Comparison of ENCODE assay signal across 8 cellular contexts in the genomic region with DNA sequence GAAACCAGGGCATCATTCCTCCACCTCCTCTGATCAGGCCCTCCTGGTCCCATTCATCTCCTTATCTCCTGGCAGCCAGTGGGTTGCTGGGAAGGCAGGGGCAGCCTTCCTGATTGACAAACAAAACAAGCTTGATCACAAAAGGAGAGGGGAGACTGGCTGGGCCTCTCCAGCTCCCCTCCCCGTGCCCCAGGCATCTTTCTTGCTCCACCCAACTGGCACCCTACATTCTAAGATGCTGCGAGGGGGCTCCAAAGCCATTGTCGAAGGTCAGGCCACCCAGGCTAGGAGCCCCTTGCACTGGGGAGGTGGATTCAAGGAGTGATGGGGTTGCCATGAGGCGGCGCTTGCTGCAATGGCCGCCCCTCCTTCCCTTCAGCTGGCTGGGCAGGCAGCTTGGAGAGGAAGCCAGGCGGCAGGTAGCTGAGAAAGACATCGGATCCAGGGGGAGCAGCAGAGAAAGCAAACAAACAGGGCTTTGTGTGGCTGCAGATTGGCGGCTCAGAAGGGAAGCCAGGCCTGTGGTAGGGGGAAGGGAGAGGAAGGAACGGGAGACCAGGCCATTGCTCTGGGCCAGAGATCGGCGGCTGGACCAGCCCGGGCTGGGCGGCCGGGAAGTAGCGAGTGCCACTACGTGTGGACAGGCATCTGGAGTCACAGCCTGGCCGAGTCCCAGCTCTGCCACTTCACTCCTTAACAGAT. TPM values are rescaled to one million over a fixed set of nuclear protein-coding genes. Genes with fewer than 3 reads are reported as not detected.
DNase-seq lines count a peak whose midpoint lies in the region; ATAC-seq and TF ChIP-seq lines count a peak whose summit lies in the region.

No MANE protein-coding gene starts in this region.

- no peaks in the 10 kb centered on the region; the same call in 1 of the 2 replicates for H3K27me3 Mint-ChIP-seq in HFFc6 (ENCODE audit: insufficient read depth)

- peak overlapping the region; percentile 76 for H3K4me3 Mint-ChIP-seq in HFFc6

- no peak for DNase-seq in AG10803 (ENCODE audit: low read depth)
- DNase-seq in HFFc6: no peak
- DNase-seq in OCI-LY7 (ENCODE audit: low spot score): no peak
- peak; percentile 78 for DNase-seq in coronary artery (ENCODE audit: low spot score)
- peak; percentile 82 for DNase-seq in mesendoderm
- DNase-seq in upper lobe of left lung: peak; percentile 81 to 87
- no peak for DNase-seq in activated gamma-delta T cell (lab: John Stamatoyannopoulos, UW)

- BruUV-seq in OCI-LY7 (replicated peaks; lab: Mats Ljungman, UMichigan): no TSS peak

- no peak overlapping the region for H2BK15ac ChIP-seq in mesendoderm (replicated peaks; ENCODE audit: low read depth)

- H3K27me3 ChIP-seq in mesendoderm (ENCODE audit: insufficient read depth, low read length, poor library complexity): peaks cover 2% of the 10 kb centered on the region
- no peaks in the 10 kb centered on the region for H3K27me3 ChIP-seq in upper lobe of left lung

- H3K4me2 ChIP-seq in OCI-LY7 (ENCODE audit: low read length): peak overlapping the region; percentile 75
- H3K4me2 ChIP-seq in mesendoderm (ENCODE audit: low read length): no peak overlapping the region

- H3K36me3 Mint-ChIP-seq in HFFc6 (ENCODE audit: low read depth): no peaks in the 10 kb centered on the region

- H3K27ac ChIP-seq in OCI-LY7 (ENCODE audit: low read depth, low read length, poor library complexity, severe bottlenecking) (peak overlapping the region; percentile 74), coronary artery (peak overlapping the region; percentile 98), mesendoderm (ENCODE audit: low read depth, low read length) (peak overlapping the region; percentile 62), upper lobe of left lung (peak overlapping the region; percentile 97 to 99 (median 98))

- ATAC-seq in upper lobe of left lung (ENCODE audit: low FRiP score in 2 of 2): peak; percentile 15 to 64
- ATAC-seq in HG02678 (IDR thresholded peaks at IDR 0.05; ENCODE audit: unreplicated experiment): no peak

- H3K4me3 ChIP-seq in AG10803 (ENCODE audit: low read length) (peak overlapping the region; percentile 54), OCI-LY7 (ENCODE audit: low read depth, low read length, poor library complexity, severe bottlenecking) (peak overlapping the region; percentile 79), coronary artery (peak overlapping the region; percentile 80), mesendoderm (ENCODE audit: low read length) (no peak overlapping the region), upper lobe of left lung (peak overlapping the region in 2 of 4 donors; percentile 68 to 76)

- H3K9me3 ChIP-seq in OCI-LY7 (ENCODE audit: low read length) (no peaks in the 10 kb centered on the region), upper lobe of left lung (no peaks in the 10 kb centered on the region)

- H2BK120ac ChIP-seq in mesendoderm (ENCODE audit: low read depth, low read length): no peak overlapping the region

- H3K36me3 ChIP-seq in OCI-LY7 (ENCODE audit: insufficient read depth, low read length) (no peaks in the 10 kb centered on the region), mesendoderm (ENCODE audit: control insufficient read depth, insufficient read depth, low read length) (no peaks in the 10 kb centered on the region), upper lobe of left lung (no peaks in the 10 kb centered on the region)

- 0 out of 2 replicates have a peak, but pooled peaks cover 4% of the 10 kb centered on the region for H4K20me1 ChIP-seq in OCI-LY7 (ENCODE audit: insufficient read depth, low read length)

- TF ChIP-seq EP300 in upper lobe of left lung (IDR thresholded peaks at IDR 0.05): no peak

- no peak overlapping the region for H3K18ac ChIP-seq in mesendoderm (ENCODE audit: low read length)

- H2BK5ac ChIP-seq in mesendoderm (ENCODE audit: low read length): peak overlapping the region; percentile 66

- H3K27ac Mint-ChIP-seq in HFFc6: peak overlapping the region; percentile 98

- no peak overlapping the region for H4K8ac ChIP-seq in mesendoderm (ENCODE audit: low read depth, low read length)

- H3K79me1 ChIP-seq in mesendoderm (ENCODE audit: low read length): peaks cover 3% of the 10 kb centered on the region

- no peaks in the 10 kb centered on the region for H3K9me3 Mint-ChIP-seq in HFFc6

- no peak for TF ChIP-seq POLR2A in upper lobe of left lung (IDR thresholded peaks at IDR 0.05)

- TF ChIP-seq CTCF in AG10803 (conservative IDR thresholded peaks at IDR 0.05; ENCODE audit: low read length) (no peak), HFFc6 (IDR thresholded peaks at IDR 0.05) (no peak), OCI-LY7 (conservative IDR thresholded peaks at IDR 0.05; ENCODE audit: low read length) (no peak), coronary artery (IDR thresholded peaks at IDR 0.05) (no peak), upper lobe of left lung (IDR thresholded peaks at IDR 0.05) (no peak)

- intact Hi-C loops in OCI-LY7 (cut with micrococcal nuclease; ENCODE audit: unreplicated experiment): no loop called here

- no peak overlapping the region for H2AFZ ChIP-seq in OCI-LY7 (ENCODE audit: low read length)

- H3K79me2 ChIP-seq in OCI-LY7 (ENCODE audit: insufficient read depth, low read depth, low read length): peaks cover 74% of the 10 kb centered on the region
- H3K79me2 ChIP-seq in mesendoderm (ENCODE audit: control insufficient read depth, insufficient read depth, low read length): no peaks in the 10 kb centered on the region

- H3K4me1 Mint-ChIP-seq in HFFc6 (ENCODE audit: low read depth): peaks cover 78% of the 10 kb centered on the region

- whole genome bisulfite sequencing in mesendoderm (ENCODE audit: extremely low coverage, insufficient coverage, low lambda C conversion rate): no CpG with 5 or more reads among the region's 18 CpGs
- 12 to 24% methylated on average over 7 to 12 of the region's 18 CpGs for WGBS in upper lobe of left lung, 2 donors

- H3K4me1 ChIP-seq in OCI-LY7 (ENCODE audit: insufficient read depth, low read length, poor library complexity, severe bottlenecking) (peaks cover 78% of the 10 kb centered on the region), mesendoderm (ENCODE audit: control insufficient read depth, low read depth, low read length) (peaks cover 20% of the 10 kb centered on the region), upper lobe of left lung (peaks cover 42 to 74% (median 61%) of the 10 kb centered on the region in 4 donors)

- no peak overlapping the region for H4K5ac ChIP-seq in mesendoderm (ENCODE audit: low read length)

- peak overlapping the region; percentile 74 for H3K4ac ChIP-seq in mesendoderm (ENCODE audit: low read depth, low read length)

- no peaks in the 10 kb centered on the region for H3K9me2 ChIP-seq in OCI-LY7 (ENCODE audit: insufficient read depth, low read length)

- POLR2A ChIA-PET in OCI-LY7 (lab: Charles Lee): interaction anchor here (4.3 kb wide), 1 partner anchor 10 kb away, joined by 20 read pairs; no protein-coding TSS in a partner anchor

- CTCF ChIA-PET in OCI-LY7 (lab: Charles Lee; ENCODE audit: unreplicated experiment): interaction anchor here (0.6 to 1.4 kb wide), 2 partner anchors 10 to 25 kb away, joined by 3 to 4 read pairs; no protein-coding TSS in a partner anchor

- peak overlapping the region; percentile 92 for H2AK5ac ChIP-seq in mesendoderm (ENCODE audit: low read length)

- peak overlapping the region; percentile 67 for H3K9ac ChIP-seq in mesendoderm (ENCODE audit: low read length)

- H3K23ac ChIP-seq in mesendoderm (ENCODE audit: low read length): no peak overlapping the region

- H3K56ac ChIP-seq in mesendoderm (ENCODE audit: low read length): peak overlapping the region; percentile 88

RNA-seq across cellular contexts. Expression of a gene that starts 12.1 kb away (rescaled TPM):
- 10 to 100 TPM; 26.9 to 29.3 (median 29.0) TPM for total RNA-seq in HFFc6 (2021; fragmentation: NEBNext Ultra II Directional; extraction: Animal tissue kit (Norgen Biotek cat#: 25700))
- total RNA-seq in OCI-LY7 (2014; rRNA removed; shearing (Covaris generic)): 17.1 and 20.1 TPM in 2 replicates
- total RNA-seq in OCI-LY7 (2022) (49.4 and 54.3 TPM in 2 replicates), upper lobe of left lung (10 to 100 TPM; 33.8 to 76.6 (median 41.2) TPM)
- 0.60 TPM for polyA plus RNA-seq in mesendoderm (2013, experiment 1 of 2)
- polyA plus RNA-seq in mesendoderm (2013, experiment 2 of 2): 0.69 TPM

Comparison
In these comparisons a context has a peak if more than half of its experiments do, and no peak if none do; other contexts are left out.
1. DNase-seq: peak in coronary artery (single experiment), mesendoderm (single experiment) and upper lobe of left lung (2 of 2); none in AG10803 (single experiment), HFFc6 (single experiment), OCI-LY7 (single experiment) and activated gamma-delta T cell (single experiment).
2. Peak in every context shown above with its lines, with median percentiles within 50 percentile points of each other: H3K27ac ChIP-seq.